ENCODE assay signal across 1 cellular context in genomic region chr2:38685116-38685735, GRCh38.
A peak's percentile ranks its signal among the peaks of the same experiment; 100 is the strongest.
TF ChIP-seq lines count a peak whose summit lies in the region.

No MANE protein-coding gene starts in this region.

TF ChIP-seq in HepG2, 621 proteins besides CTCF, POLR2A, EP300 and RAD21 (continued from another document):
- TF ChIP-seq CEBPZ (IDR thresholded peaks at IDR 0.05; ENCODE audit: low read length) (no peak), AHDC1 (CRISPR knock-in tag; IDR thresholded peaks at IDR 0.05; ENCODE audit: borderline replicate concordance) (peak; percentile 84), ZNF75D (CRISPR knock-in tag; IDR thresholded peaks at IDR 0.05; ENCODE audit: borderline replicate concordance) (no peak), ZNF574 (CRISPR knock-in tag; IDR thresholded peaks at IDR 0.05) (no peak), RORA (CRISPR knock-in tag; IDR thresholded peaks at IDR 0.05) (no peak), MLLT10 (CRISPR knock-in tag; IDR thresholded peaks at IDR 0.05) (no peak), ETS1 (CRISPR knock-in tag; IDR thresholded peaks at IDR 0.05) (no peak), TEAD3 (CRISPR knock-in tag; optimal IDR thresholded peaks at IDR 0.05; ENCODE audit: borderline replicate concordance) (peak; percentile 4), ZNF280D (CRISPR knock-in tag; IDR thresholded peaks at IDR 0.05) (no peak), POGK (CRISPR knock-in tag; conservative IDR thresholded peaks at IDR 0.05) (no peak), MATR3 (CRISPR knock-in tag; IDR thresholded peaks at IDR 0.05) (no peak), ZNF230 (CRISPR knock-in tag; IDR thresholded peaks at IDR 0.05) (no peak), ZNF577 (CRISPR knock-in tag; IDR thresholded peaks at IDR 0.05; ENCODE audit: borderline replicate concordance, low read depth) (no peak), TCF7 (IDR thresholded peaks at IDR 0.05; ENCODE audit: low read depth) (0 out of 2 replicates have a peak, but pooled peaks have one; percentile 48), GATAD1 (CRISPR knock-in tag; IDR thresholded peaks at IDR 0.05) (no peak), ARID2 (CRISPR knock-in tag; IDR thresholded peaks at IDR 0.05; ENCODE audit: borderline replicate concordance) (no peak), ZNF639 (CRISPR knock-in tag; conservative IDR thresholded peaks at IDR 0.05) (no peak), RARA (CRISPR knock-in tag; IDR thresholded peaks at IDR 0.05) (peak; percentile 24; the same call in 1 of the 2 replicates)
